8 cellular contexts compared by ENCODE assay signal in the genomic region with DNA sequence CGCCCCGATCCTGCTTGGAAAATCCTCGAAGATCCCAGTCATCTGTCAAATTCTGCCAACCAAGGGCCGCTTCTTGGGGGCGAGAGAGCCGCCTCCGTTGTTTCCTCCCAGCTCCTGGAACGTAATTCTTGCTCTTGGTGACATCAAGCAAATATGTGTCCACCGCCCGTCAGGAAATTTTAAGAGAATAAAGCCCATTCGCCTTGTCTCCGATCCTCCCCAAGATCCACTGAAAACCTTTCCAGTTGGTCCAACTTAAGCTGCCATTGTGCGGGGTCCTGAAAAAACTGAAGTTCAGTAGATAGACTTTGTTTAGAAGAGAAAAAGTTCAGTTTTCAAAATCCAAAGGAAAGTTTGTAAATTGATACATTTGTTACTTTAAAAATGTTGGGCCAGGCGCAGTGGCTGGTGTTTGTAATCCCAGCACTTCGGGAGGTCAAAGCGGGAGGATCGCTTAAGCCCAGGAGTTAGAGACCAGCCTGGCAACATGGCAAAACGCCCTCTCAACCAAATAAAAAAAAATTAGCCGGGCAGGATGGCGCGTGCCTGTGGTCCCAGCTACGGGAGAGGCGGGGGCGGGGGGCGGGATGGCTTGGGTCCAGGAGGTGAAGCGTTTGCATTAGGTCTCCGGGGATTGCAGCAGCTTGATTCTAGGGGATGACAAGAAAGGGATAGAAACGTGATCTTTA. TPM values are rescaled to one million over a fixed set of nuclear protein-coding genes. Genes with fewer than 3 reads are reported as not detected.
DNase-seq lines count a peak whose midpoint lies in the region; ATAC-seq, FAIRE-seq and TF ChIP-seq lines count a peak whose summit lies in the region.

No MANE protein-coding gene starts in this region.

- no peaks in the 10 kb centered on the region for H3K27me3 Mint-ChIP-seq in T-cell

- H2AFZ ChIP-seq in fibroblast of lung (ENCODE audit: low read length), result peak overlapping the region; percentile 90

- peak overlapping the region; percentile 82 for H3K4me3 ChIP-seq in A673 (ENCODE audit: low read depth, low read length, poor library complexity, severe bottlenecking)
- H3K4me3 ChIP-seq in fibroblast of lung (replicated peaks in 1 of 4; ENCODE audit: control extremely low read depth in 1 of 4, insufficient read depth in 1 of 4, low read depth in 3 of 4, low read length in 4 of 4), result peak overlapping the region; percentile 66 to 91 (median 72)
- H3K4me3 ChIP-seq in ovary, result peak overlapping the region; percentile 83

- H3K36me3 Mint-ChIP-seq in T-cell, result peaks cover 23% of the 10 kb centered on the region

- TF ChIP-seq POLR2A in ovary (IDR thresholded peaks at IDR 0.05), result no peak

- H3K9ac ChIP-seq in fibroblast of lung (ENCODE audit: insufficient read depth, low read length), result no peak overlapping the region

- no TSS peak for BruUV-seq in A673 (replicated peaks; lab: Mats Ljungman, UMichigan)

- peaks cover 36% of the 10 kb centered on the region for H3K79me2 ChIP-seq in fibroblast of lung (ENCODE audit: control insufficient read depth, insufficient read depth, low read length)

- H3K9me3 Mint-ChIP-seq in T-cell, result no peaks in the 10 kb centered on the region

- H3K36me3 ChIP-seq in A673 (ENCODE audit: insufficient read depth, low read length, poor library complexity, severe bottlenecking) (peaks cover 21% of the 10 kb centered on the region), fibroblast of lung (ENCODE audit: control insufficient read depth, insufficient read depth, low read length) (no peaks in the 10 kb centered on the region), ovary (no peaks in the 10 kb centered on the region)

- peaks cover 15% of the 10 kb centered on the region for H3K4me1 ChIP-seq in A673 (ENCODE audit: insufficient read depth, low read length, poor library complexity, severe bottlenecking)
- peaks cover 2% of the 10 kb centered on the region for H3K4me1 ChIP-seq in fibroblast of lung (ENCODE audit: control insufficient read depth, extremely low read depth, insufficient read depth, low read length)
- H3K4me1 ChIP-seq in ovary (ENCODE audit: insufficient read depth), result peaks cover 2% of the 10 kb centered on the region

- H3K27ac Mint-ChIP-seq in T-cell, result peak overlapping the region; percentile 94 to 96

- DNase-seq in A673 (ENCODE audit: low spot score), result peak; percentile 42
- DNase-seq in GM19239 (ENCODE audit: insufficient read length, low spot score), result no peak
- no peak for DNase-seq in T-cell
- DNase-seq in fibroblast of lung (ENCODE audit: low read depth in 2 of 2), result peak in 1 of 2 donors; percentile 24
- DNase-seq in ovary, result peak in 4 of 5 donors; percentile 17 to 49 (median 23)
- no peak for DNase-seq in HCEC 1CT
- DNase-seq in NOMO-1 treated with DMSO at 0.1 percent for 48 hours (lab: John Stamatoyannopoulos, UW; ENCODE audit: unreplicated experiment), result no peak

- H3K27me3 ChIP-seq in A673 (replicated peaks; ENCODE audit: insufficient read depth, low read depth, low read length, poor library complexity), result no peaks in the 10 kb centered on the region
- H3K27me3 ChIP-seq in fibroblast of lung (ENCODE audit: control insufficient read depth, insufficient read depth, low read length), result no peaks in the 10 kb centered on the region
- H3K27me3 ChIP-seq in ovary, result no peaks in the 10 kb centered on the region

- H3K4me1 Mint-ChIP-seq in T-cell, result peaks cover 43 to 55% (median 47%) of the 10 kb centered on the region in 3 donors

- FAIRE-seq in GM19239 (lab: Jason Lieb, UNC), result peak; percentile 40

- no peaks in the 10 kb centered on the region for H4K20me1 ChIP-seq in fibroblast of lung (ENCODE audit: control insufficient read depth, extremely low read depth, insufficient read depth, low read length)

- no peaks in the 10 kb centered on the region for H3K9me3 ChIP-seq in A673 (ENCODE audit: low read depth, low read length, poor library complexity, severe bottlenecking)
- H3K9me3 ChIP-seq in fibroblast of lung (ENCODE audit: control insufficient read depth, insufficient read depth, low read depth, low read length), result no peaks in the 10 kb centered on the region
- H3K9me3 ChIP-seq in ovary, result no peaks in the 10 kb centered on the region

- CTCF ChIA-PET in A673 (lab: Charles Lee) (no interaction called here), T-cell (lab: Charles Lee) (interaction anchor here in 1 of 2 donors (2.1 kb wide), 1 partner anchor 11 kb away, joined by 7 read pairs; no protein-coding TSS in a partner anchor)

- H3K4me3 Mint-ChIP-seq in T-cell, result peak overlapping the region; percentile 90 to 95 (median 90)

- no peak for TF ChIP-seq EP300 in ovary (IDR thresholded peaks at IDR 0.05)

- H3K27ac ChIP-seq in A673 (ENCODE audit: low read depth, low read length, poor library complexity, severe bottlenecking) (peak overlapping the region; percentile 86), fibroblast of lung (ENCODE audit: insufficient read depth, low read length) (peak overlapping the region; percentile 94), ovary (peak overlapping the region; percentile 87 to 95)

- ATAC-seq in T-cell (replicated peaks in 1 of 4), result no peak
- ATAC-seq in GM21786 (IDR thresholded peaks at IDR 0.05; ENCODE audit: unreplicated experiment), result no peak

- intact Hi-C loops in A673 (cut with micrococcal nuclease; ENCODE audit: unreplicated experiment) (no loop called here), ovary (cut with DNase I) (loop anchor here in 2 of 4 donors (5.0 to 10.0 kb wide), 3 partner anchors 191 to 261 kb away; a partner anchor contains a TSS)

- TF ChIP-seq CTCF in A673 (conservative IDR thresholded peaks at IDR 0.05; ENCODE audit: low read depth, low read length) (no peak), fibroblast of lung (conservative IDR thresholded peaks at IDR 0.05 in 1 of 2, IDR thresholded peaks at IDR 0.05 in 1 of 2; ENCODE audit: low read depth in 1 of 2, low read length in 2 of 2) (no peak), ovary (IDR thresholded peaks at IDR 0.05) (no peak)

- 1 to 2% (median 1%) methylated on average over 28 of the region's 28 CpGs for WGBS in ovary, 3 donors

- H3K4me2 ChIP-seq in fibroblast of lung (ENCODE audit: extremely low read depth, insufficient read depth, low read length), result peak overlapping the region; percentile 95

- POLR2A ChIA-PET in A673 (lab: Charles Lee; ENCODE audit: low non-redundant PET) (no interaction called here), T-cell (lab: Charles Lee) (no interaction called here)

RNA-seq across cellular contexts. Expression of a gene that starts 1.0 kb away (rescaled TPM):
- total RNA-seq in A673 (2021), result 23.0 and 25.7 TPM in 2 replicates
- 10 to 100 TPM; 59.6 to 75.0 (median 64.3) TPM for total RNA-seq in T-cell
- 10.3 and 12.4 TPM in 2 replicates for total RNA-seq in fibroblast of lung
- 15.8 and 16.6 TPM in 2 replicates for polyA plus RNA-seq in fibroblast of lung
- polyA plus RNA-seq in fibroblast of lung (2012), result 9.0 and 10.2 TPM in 2 replicates
- 3.7 and 5.0 TPM in 2 replicates for polyA minus RNA-seq in fibroblast of lung (ENCODE audit: low replicate concordance)
- total RNA-seq in ovary, result 10 to 100 TPM; 22.3 to 36.2 (median 31.0) TPM
- polyA plus RNA-seq in ovary, result 10 to 100 TPM in 1 of 2 donors, 1 to 10 TPM in 1; 7.3 to 17.5 TPM

Comparison
In these comparisons a context has a peak if more than half of its experiments do, and no peak if none do; other contexts are left out.
1. DNase-seq: peak in A673 (single experiment) and ovary (4 of 5); none in GM19239 (single experiment), T-cell (0 of 34), HCEC 1CT (single experiment) and NOMO-1 treated with DMSO at 0.1 percent for 48 hours (single experiment).
2. Peak in every context shown above with its lines, with median percentiles within 50 percentile points of each other: H3K27ac ChIP-seq and H3K4me3 ChIP-seq.